14 cellular contexts compared by ENCODE assay signal in genomic region chr7:67343566-67343965, GRCh38.
DNase-seq lines count a peak whose midpoint lies in the region; TF ChIP-seq lines count a peak whose summit lies in the region.
"Had no signal": no experiment of that assay in that cellular context is flagged by ENCODE, and none has a peak within 500 bp of the region (broad histone marks: within the 10 kb centered on the region; RNA-seq: fewer than 3 reads in every experiment).

No MANE protein-coding gene starts in this region.

- no peak for TF ChIP-seq EP300 in sigmoid colon (IDR thresholded peaks at IDR 0.05)

- WGBS in sigmoid colon, 2 donors = 69 to 87% methylated on average over 4 of the region's 4 CpGs

- no peaks in the 10 kb centered on the region for H3K9me3 ChIP-seq in sigmoid colon
- H3K9me3 ChIP-seq: body of pancreas, ovary had no signal

- DNase-seq in NCI-H1092 treated with DMSO at 0.1 percent for 48 hours (lab: John Stamatoyannopoulos, UW) = peak; percentile 84
- DNase-seq in NCI-H2107 treated with DMSO at 0.1 percent for 48 hours (lab: John Stamatoyannopoulos, UW; ENCODE audit: unreplicated experiment) = peak; percentile 33
- peak; percentile 13 for DNase-seq in cerebellar cortex (ENCODE audit: low spot score)
- DNase-seq in sigmoid colon = peak; percentile 50
- no peak for DNase-seq in GM19238 (ENCODE audit: insufficient read length, low spot score)
- no peak for DNase-seq in OCI-M2 (lab: John Stamatoyannopoulos, UW; ENCODE audit: unreplicated experiment)
- no peak for DNase-seq in NCI-H510A (lab: John Stamatoyannopoulos, UW)
- DNase-seq: activated naive CD8-positive, alpha-beta T cell treated with anti-CD3 and anti-CD28 coated beads for 36 hours; activated T-cell treated with anti-CD3 and anti-CD28 coated beads, Interleukin-2, amount 50 U/mL, for 72 hours; body of pancreas; Kasumi-1; NCI-H1694 treated with DMSO at 0.1 percent for 48 hours; ovary had no signal

- H3K4me1 ChIP-seq in sigmoid colon = no peaks in the 10 kb centered on the region
- H3K4me1 ChIP-seq: body of pancreas had no signal

- H3K4me3 ChIP-seq in sigmoid colon = no peak overlapping the region
- H3K4me3 ChIP-seq: body of pancreas, ovary, smooth muscle cell had no signal

- no peak for TF ChIP-seq POLR2A in sigmoid colon (IDR thresholded peaks at IDR 0.05)

- TF ChIP-seq CTCF in sigmoid colon (IDR thresholded peaks at IDR 0.05) = no peak

- H3K27ac ChIP-seq in sigmoid colon = no peak overlapping the region
- H3K27ac ChIP-seq: body of pancreas, ovary had no signal

- H3K27me3 ChIP-seq in sigmoid colon = no peaks in the 10 kb centered on the region
- H3K27me3 ChIP-seq: body of pancreas, ovary had no signal

- H3K36me3 ChIP-seq in sigmoid colon = peaks cover 0 to 18% (median 9%) of the 10 kb centered on the region in 4 donors
- H3K36me3 ChIP-seq: ovary had no signal

- intact Hi-C loops in sigmoid colon (cut with DNase I) = no loop called here

Comparison
In these comparisons a context has a peak if more than half of its experiments do, and no peak if none do; other contexts are left out.
1. DNase-seq: peak in NCI-H1092 treated with DMSO at 0.1 percent for 48 hours (single experiment), NCI-H2107 treated with DMSO at 0.1 percent for 48 hours (single experiment), cerebellar cortex (single experiment) and sigmoid colon (single experiment); none in GM19238 (single experiment), OCI-M2 (single experiment) and NCI-H510A (single experiment).